Comparison of ENCODE assay signal across 1 cellular context in the genomic region with DNA sequence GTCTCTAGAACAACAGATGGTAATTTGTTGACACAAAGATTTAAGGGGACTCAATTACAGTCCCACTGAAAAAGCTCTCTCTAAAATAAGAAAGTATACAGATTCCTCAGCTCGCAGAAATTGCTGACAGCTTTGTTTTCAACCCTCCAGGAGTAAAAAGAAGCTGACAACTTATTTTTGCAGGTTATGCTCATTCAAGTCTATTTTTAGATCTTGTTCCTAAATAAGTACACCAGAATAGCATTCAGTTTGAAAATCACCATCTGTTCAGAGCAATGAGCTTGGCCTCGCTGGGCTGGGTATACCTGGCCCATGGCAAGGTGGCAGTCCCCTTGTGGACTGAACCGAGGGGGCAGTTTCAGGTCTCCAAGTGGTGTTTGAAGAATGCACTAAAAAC.
TF ChIP-seq lines count a peak whose summit lies in the region.

No MANE protein-coding gene starts in this region.

TF ChIP-seq in GM23338, 12 proteins besides CTCF, POLR2A, EP300 and RAD21 (continued from another document):
- TF ChIP-seq, protein P1, sequence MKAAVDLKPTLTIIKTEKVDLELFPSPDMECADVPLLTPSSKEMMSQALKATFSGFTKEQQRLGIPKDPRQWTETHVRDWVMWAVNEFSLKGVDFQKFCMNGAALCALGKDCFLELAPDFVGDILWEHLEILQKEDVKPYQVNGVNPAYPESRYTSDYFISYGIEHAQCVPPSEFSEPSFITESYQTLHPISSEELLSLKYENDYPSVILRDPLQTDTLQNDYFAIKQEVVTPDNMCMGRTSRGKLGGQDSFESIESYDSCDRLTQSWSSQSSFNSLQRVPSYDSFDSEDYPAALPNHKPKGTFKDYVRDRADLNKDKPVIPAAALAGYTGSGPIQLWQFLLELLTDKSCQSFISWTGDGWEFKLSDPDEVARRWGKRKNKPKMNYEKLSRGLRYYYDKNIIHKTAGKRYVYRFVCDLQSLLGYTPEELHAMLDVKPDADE (IDR thresholded peaks at IDR 0.05), result no peak
- TF ChIP-seq REST (IDR thresholded peaks at IDR 0.05; ENCODE audit: unreplicated experiment) (no peak), STAT1 (IDR thresholded peaks at IDR 0.05; ENCODE audit: unreplicated experiment) (no peak)
TF ChIP-seq in GM23338: peak in this region for 0.
